ENCODE assay signal across 11 cellular contexts in genomic region chr5:141958773-141959172, GRCh38. TPM values are rescaled to one million over a fixed set of nuclear protein-coding genes. Genes with fewer than 3 reads are reported as not detected.
DNase-seq lines count a peak whose midpoint lies in the region; ATAC-seq and TF ChIP-seq lines count a peak whose summit lies in the region.
"Had no signal": no experiment of that assay in that cellular context is flagged by ENCODE, and none has a peak within 500 bp of the region (broad histone marks: within the 10 kb centered on the region; RNA-seq: fewer than 3 reads in every experiment).

No MANE protein-coding gene starts in this region.

- peak overlapping the region in 3 of 9 donors; percentile 53 to 92 (median 82) for H3K27ac Mint-ChIP-seq in naive thymus-derived CD4-positive, alpha-beta T cell

- intact Hi-C loops in naive thymus-derived CD4-positive, alpha-beta T cell (cut with micrococcal nuclease), result no loop called here

- no peak for TF ChIP-seq CTCF in NB4 (IDR thresholded peaks at IDR 0.05; ENCODE audit: low read depth, low read length)
- no peak for TF ChIP-seq CTCF in coronary artery (IDR thresholded peaks at IDR 0.05)

- no peak for TF ChIP-seq POLR2A in NB4 (IDR thresholded peaks at IDR 0.05; ENCODE audit: extremely low read depth, insufficient read length)

- POLR2A ChIA-PET in naive thymus-derived CD4-positive, alpha-beta T cell (lab: Charles Lee), result interaction anchor here (0.6 to 3.3 kb wide), 5 partner anchors 10 to 322 kb away, joined by 3 to 18 read pairs (median 3); partner anchors contain the start of genes HDAC3, RELL2 and RNF14

- H3K27ac ChIP-seq in coronary artery, result peak overlapping the region in 1 of 2 donors; percentile 72
- no peak overlapping the region for H3K27ac ChIP-seq in naive thymus-derived CD4-positive, alpha-beta T cell (ENCODE audit: low read depth, low read length)
- H3K27ac ChIP-seq: HL-60 had no signal

- DNase-seq in Daoy (ENCODE audit: low read depth) (peak; percentile 21), NB4 (ENCODE audit: low read depth) (peak; percentile 45), coronary artery (ENCODE audit: low spot score) (no peak), medulla oblongata (ENCODE audit: extremely low spot score) (no peak), Ammon's horn (ENCODE audit: low spot score) (no peak)
- no peak for DNase-seq in naive thymus-derived CD4-positive, alpha-beta T cell
- DNase-seq: NCI-H187 treated with DMSO at 0.1 percent for 48 hours had no signal

- peak overlapping the region in 6 of 10 donors; percentile 20 to 76 (median 50) for H3K4me3 Mint-ChIP-seq in naive thymus-derived CD4-positive, alpha-beta T cell

- H3K27me3 Mint-ChIP-seq in naive thymus-derived CD4-positive, alpha-beta T cell, result no peaks in the 10 kb centered on the region

- H3K4me1 Mint-ChIP-seq in naive thymus-derived CD4-positive, alpha-beta T cell, result peaks cover 32 to 54% (median 47%) of the 10 kb centered on the region in 7 donors

- H3K4me3 ChIP-seq in NB4 (ENCODE audit: low read depth, low read length), result no peak overlapping the region
- H3K4me3 ChIP-seq in coronary artery, result peak overlapping the region; percentile 32
- H3K4me3 ChIP-seq in naive thymus-derived CD4-positive, alpha-beta T cell (ENCODE audit: low read length), result no peak overlapping the region

- peaks cover 30 to 43% of the 10 kb centered on the region in 2 donors for H3K4me1 ChIP-seq in naive thymus-derived CD4-positive, alpha-beta T cell (ENCODE audit: control insufficient read depth in 2 of 2, insufficient read depth in 2 of 2, low read length in 2 of 2)

- no peaks in the 10 kb centered on the region for H3K36me3 ChIP-seq in naive thymus-derived CD4-positive, alpha-beta T cell (ENCODE audit: control insufficient read depth in 2 of 3, insufficient read depth in 3 of 3, low read length in 3 of 3)

- ATAC-seq in naive thymus-derived CD4-positive, alpha-beta T cell, result peak; percentile 64
- no peak for ATAC-seq in GM18502 (IDR thresholded peaks at IDR 0.05; ENCODE audit: poor library complexity, unreplicated experiment)
- ATAC-seq in HG03457 (IDR thresholded peaks at IDR 0.05; ENCODE audit: unreplicated experiment), result no peak

- H3K9me3 Mint-ChIP-seq in naive thymus-derived CD4-positive, alpha-beta T cell, result no peaks in the 10 kb centered on the region

- no peaks in the 10 kb centered on the region for H3K27me3 ChIP-seq in naive thymus-derived CD4-positive, alpha-beta T cell (ENCODE audit: control insufficient read depth in 2 of 2, insufficient read depth in 2 of 2, low read length in 2 of 2)

- no peaks in the 10 kb centered on the region for H3K9me3 ChIP-seq in naive thymus-derived CD4-positive, alpha-beta T cell (ENCODE audit: control insufficient read depth in 2 of 3, low read length in 3 of 3)

- CTCF ChIA-PET in naive thymus-derived CD4-positive, alpha-beta T cell (lab: Charles Lee), result interaction anchor here (2.7 to 6.6 kb wide), 5 partner anchors 45 to 272 kb away, joined by 11 to 143 read pairs (median 56); partner anchors contain the start of gene PCDH1

- peaks cover 0 to 6% (median 0%) of the 10 kb centered on the region in 5 donors for H3K36me3 Mint-ChIP-seq in naive thymus-derived CD4-positive, alpha-beta T cell

RNA-seq across cellular contexts. Expression of gene PCDH12, which starts 0.8 kb away (rescaled TPM):
- total RNA-seq in Daoy (2014; rRNA removed; shearing (Covaris generic)), result 0.03 TPM in 1 of 2 replicates, not detected in the other
- total RNA-seq in naive thymus-derived CD4-positive, alpha-beta T cell, result 1 to 10 TPM in 1 of 5 experiments, under 1 TPM in 1, not detected in 3; 0.78 to 1.5 TPM
- polyA plus RNA-seq in naive thymus-derived CD4-positive, alpha-beta T cell, result under 1 TPM; 0.11 to 0.29 TPM
- total RNA-seq: G401 had no signal

RNA-seq across cellular contexts. Expression of gene RNF14, which starts 10.1 kb away (rescaled TPM):
- 80.7 and 90.4 TPM in 2 replicates for total RNA-seq in Daoy (2014; rRNA removed; shearing (Covaris generic))
- total RNA-seq in naive thymus-derived CD4-positive, alpha-beta T cell, result 10 to 100 TPM; 14.7 to 32.0 (median 24.8) TPM
- polyA plus RNA-seq in naive thymus-derived CD4-positive, alpha-beta T cell, result 10 to 100 TPM; 33.0 to 40.2 TPM

RNA-seq across cellular contexts. Expression of gene DELE1, which starts 35.1 kb away (rescaled TPM):
- 40.5 and 52.2 TPM in 2 replicates for total RNA-seq in Daoy (2014; rRNA removed; shearing (Covaris generic))
- total RNA-seq in naive thymus-derived CD4-positive, alpha-beta T cell, result 100 to 1,000 TPM in 1 of 5 experiments, 10 to 100 TPM in 4; 77.3 to 101 (median 88.2) TPM
- polyA plus RNA-seq in naive thymus-derived CD4-positive, alpha-beta T cell, result 10 to 100 TPM; 26.4 to 29.9 TPM

RNA-seq across cellular contexts. Expression of gene GNPDA1, which starts 54.1 kb away (rescaled TPM):
- total RNA-seq in Daoy (2014; rRNA removed; shearing (Covaris generic)), result 43.5 and 68.6 TPM in 2 replicates
- 10 to 100 TPM; 13.3 to 60.4 (median 26.4) TPM for total RNA-seq in naive thymus-derived CD4-positive, alpha-beta T cell
- 10 to 100 TPM; 37.9 to 47.7 TPM for polyA plus RNA-seq in naive thymus-derived CD4-positive, alpha-beta T cell

Comparison
In these comparisons a context has a peak if more than half of its experiments do, and no peak if none do; other contexts are left out.
1. DNase-seq: peak in Daoy (single experiment) and NB4 (single experiment); none in coronary artery (single experiment), naive thymus-derived CD4-positive, alpha-beta T cell (0 of 9), medulla oblongata (single experiment) and Ammon's horn (single experiment).